21 cellular contexts compared by ENCODE assay signal in the genomic region with DNA sequence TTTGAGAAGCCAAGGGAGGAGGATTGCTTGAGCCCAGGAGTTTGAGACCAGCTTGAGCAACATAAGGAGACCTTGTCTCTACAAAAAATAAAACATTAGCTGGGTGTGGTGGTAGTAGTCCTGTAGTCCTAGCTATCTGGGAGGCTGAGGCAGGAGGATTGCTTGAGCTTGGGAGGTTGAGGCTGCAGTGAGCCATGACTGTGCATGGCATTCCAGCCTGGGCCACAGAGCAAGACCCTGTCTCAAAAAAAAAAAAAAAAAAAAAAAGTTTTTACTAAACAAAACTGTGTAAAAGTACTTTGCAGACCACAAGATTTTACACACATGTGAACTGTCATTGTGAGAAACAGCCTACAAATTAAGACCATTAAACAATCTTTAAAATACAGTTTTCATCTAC.
"Had no signal": no experiment of that assay in that cellular context is flagged by ENCODE, and none has a peak within 500 bp of the region (broad histone marks: within the 10 kb centered on the region; RNA-seq: fewer than 3 reads in every experiment).

No MANE protein-coding gene starts in this region.

- H2AFZ ChIP-seq: parathyroid adenoma had no signal

- ATAC-seq: activated CD4-positive, CD25-positive, alpha-beta regulatory T cell treated with anti-CD3 and anti-CD28 coated beads, Interleukin-2, amount 50 U/mL, for 24 hours; activated T-cell treated with anti-CD3 and anti-CD28 coated beads, Interleukin-2, amount 50 U/mL, for 4 hours; gastroesophageal sphincter; heart left ventricle; left lung; naive thymus-derived CD8-positive, alpha-beta T cell; stimulated activated naive B cell treated with anti-CD40 and anti-IgM and Interleukin-4, amounts not matched to agents 10 μg/mL and 1 μg/mL and 100 μg/mL, for 72 hours had no signal

- H3K27ac ChIP-seq: brain microvascular endothelial cell, neutrophil, parathyroid adenoma, vagina had no signal

- H3K4me3 Mint-ChIP-seq: activated CD4-positive, alpha-beta T cell treated with anti-CD3 and anti-CD28 coated beads, Interleukin-2, amount 10 ng/mL, durations not matched to agents 7 days and 5 days; activated naive CD4-positive, alpha-beta T cell treated with anti-CD3 and anti-CD28 coated beads for 36 hours; activated T-cell treated with anti-CD3 and anti-CD28 coated beads, Interleukin-2, amount 50 U/mL, for 4 hours; central memory CD8-positive, alpha-beta T cell; naive thymus-derived CD8-positive, alpha-beta T cell; stimulated activated naive B cell treated with anti-CD40 and anti-IgM and Interleukin-4, amounts not matched to agents 10 μg/mL and 1 μg/mL and 100 μg/mL, for 72 hours had no signal

- H3K27me3 Mint-ChIP-seq: activated CD4-positive, alpha-beta T cell treated with anti-CD3 and anti-CD28 coated beads, Interleukin-2, amount 10 ng/mL, durations not matched to agents 7 days and 5 days; central memory CD8-positive, alpha-beta T cell; naive thymus-derived CD8-positive, alpha-beta T cell; stimulated activated naive B cell treated with anti-CD40 and anti-IgM and Interleukin-4, amounts not matched to agents 10 μg/mL and 1 μg/mL and 100 μg/mL, for 72 hours had no signal

- H3K4me1 Mint-ChIP-seq: activated CD4-positive, alpha-beta T cell treated with anti-CD3 and anti-CD28 coated beads, Interleukin-2, amount 10 ng/mL, durations not matched to agents 7 days and 5 days; naive thymus-derived CD8-positive, alpha-beta T cell; stimulated activated naive B cell treated with anti-CD40 and anti-IgM and Interleukin-4, amounts not matched to agents 10 μg/mL and 1 μg/mL and 100 μg/mL, for 72 hours had no signal

- H3K27me3 ChIP-seq: brain microvascular endothelial cell, gastroesophageal sphincter, heart left ventricle, left lung, neutrophil, thyroid gland, vagina had no signal

- H3K4me3 ChIP-seq: coronary artery, gastroesophageal sphincter, heart left ventricle, left lung, thyroid gland, vagina had no signal

- H3K27ac Mint-ChIP-seq: activated CD4-positive, alpha-beta T cell treated with anti-CD3 and anti-CD28 coated beads, Interleukin-2, amount 10 ng/mL, durations not matched to agents 7 days and 5 days; activated naive CD4-positive, alpha-beta T cell treated with anti-CD3 and anti-CD28 coated beads for 36 hours; stimulated activated naive B cell treated with anti-CD40 and anti-IgM and Interleukin-4, amounts not matched to agents 10 μg/mL and 1 μg/mL and 100 μg/mL, for 72 hours had no signal

- H3K9me3 ChIP-seq: gastroesophageal sphincter, heart left ventricle, left lung, neutrophil, thyroid gland, vagina had no signal

- DNase-seq: activated CD4-positive, alpha-beta T cell treated with anti-CD3 and anti-CD28 coated beads, Interleukin-2, amount 10 ng/mL, durations not matched to agents 7 days and 5 days; activated CD8-positive, alpha-beta memory T cell treated with anti-CD3 and anti-CD28 coated beads, Interleukin-2, amount 50 U/mL, for 4 hours; activated naive CD4-positive, alpha-beta T cell treated with anti-CD3 and anti-CD28 coated beads for 36 hours; activated T-cell treated with anti-CD3 and anti-CD28 coated beads, Interleukin-2, amount 50 U/mL, for 4 hours; brain microvascular endothelial cell; erythroblast; heart left ventricle; kidney; left lung; naive thymus-derived CD8-positive, alpha-beta T cell; stimulated activated naive B cell treated with anti-CD40 and anti-IgM and Interleukin-4, amounts not matched to agents 10 μg/mL and 1 μg/mL and 100 μg/mL, for 72 hours; T-helper 1 cell; T-helper 9 cell; thyroid gland had no signal

- H3K36me3 Mint-ChIP-seq: naive thymus-derived CD8-positive, alpha-beta T cell had no signal

- H3K9ac ChIP-seq: parathyroid adenoma had no signal

- H3K9me3 Mint-ChIP-seq: activated CD4-positive, alpha-beta T cell treated with anti-CD3 and anti-CD28 coated beads, Interleukin-2, amount 10 ng/mL, durations not matched to agents 7 days and 5 days; activated naive CD4-positive, alpha-beta T cell treated with anti-CD3 and anti-CD28 coated beads for 36 hours; activated T-cell treated with anti-CD3 and anti-CD28 coated beads, Interleukin-2, amount 50 U/mL, for 4 hours; central memory CD8-positive, alpha-beta T cell; naive thymus-derived CD8-positive, alpha-beta T cell; stimulated activated naive B cell treated with anti-CD40 and anti-IgM and Interleukin-4, amounts not matched to agents 10 μg/mL and 1 μg/mL and 100 μg/mL, for 72 hours had no signal
